1 cellular context compared by ENCODE assay signal in genomic region chr3:192772495-192772894, GRCh38.
TF ChIP-seq lines count a peak whose summit lies in the region.

No MANE protein-coding gene starts in this region.

TF ChIP-seq in H1, 55 proteins besides CTCF, POLR2A, EP300 and RAD21:
- no peak for TF ChIP-seq TAF1 (IDR thresholded peaks at IDR 0.05; ENCODE audit: low read depth, low read length)
